8 cellular contexts compared by ENCODE assay signal in genomic region chr22:31947296-31947695, GRCh38. TPM values are rescaled to one million over a fixed set of nuclear protein-coding genes. Genes with fewer than 3 reads are reported as not detected.
DNase-seq lines count a peak whose midpoint lies in the region; ATAC-seq and TF ChIP-seq lines count a peak whose summit lies in the region.

No MANE protein-coding gene starts in this region.

- TF ChIP-seq CTCF in HFF-Myc (IDR thresholded peaks at IDR 0.05; ENCODE audit: low read depth, low read length, missing control alignments) (peak; percentile 28), endothelial cell (IDR thresholded peaks at IDR 0.05; ENCODE audit: unreplicated experiment) (peak; percentile 33)

- peaks cover 21 to 36% (median 35%) of the 10 kb centered on the region in 3 donors for H3K4me1 Mint-ChIP-seq in T-cell
- H3K4me1 Mint-ChIP-seq in endothelial cell (ENCODE audit: unreplicated experiment): peaks cover 46% of the 10 kb centered on the region

- no peaks in the 10 kb centered on the region for H3K27me3 Mint-ChIP-seq in T-cell
- H3K27me3 Mint-ChIP-seq in endothelial cell (ENCODE audit: unreplicated experiment): peaks cover 3% of the 10 kb centered on the region

- peak overlapping the region; percentile 99; the same call in 1 of the 2 replicates for H3K4me3 ChIP-seq in HFF-Myc (replicated peaks; ENCODE audit: low read depth, low read length)

- POLR2A ChIA-PET in T-cell (lab: Charles Lee): interaction anchor here in 1 of 2 donors (0.6 kb wide), 1 partner anchor 53 kb away, joined by 5 read pairs; no protein-coding TSS in a partner anchor

- ATAC-seq in T-cell (replicated peaks in 1 of 4) (peak; percentile 28 to 54 (median 30)), GM18909 (IDR thresholded peaks at IDR 0.05; ENCODE audit: poor library complexity, unreplicated experiment) (no peak), GM21576 (IDR thresholded peaks at IDR 0.05; ENCODE audit: unreplicated experiment) (no peak), GM19351 (IDR thresholded peaks at IDR 0.05; ENCODE audit: unreplicated experiment) (no peak)

- DNase-seq in COR-L47 (lab: John Stamatoyannopoulos, UW) (peak; percentile 30), HFF-Myc (ENCODE audit: extremely low read depth, low read depth) (no peak), T-cell (peak in 18 of 34 experiments; percentile 14 to 47 (median 34)), endothelial cell (ENCODE audit: low spot score) (no peak), renal cortical epithelial cell (ENCODE audit: low read depth) (peak; percentile 46)

- CTCF ChIA-PET in T-cell (lab: Charles Lee): interaction anchor here in 1 of 2 donors (0.5 to 2.3 kb wide), 6 partner anchors 75 to 1869 kb away, joined by 3 to 17 read pairs (median 3); partner anchors contain the start of gene PISD

- H3K9me3 Mint-ChIP-seq in T-cell: no peaks in the 10 kb centered on the region
- H3K9me3 Mint-ChIP-seq in endothelial cell (ENCODE audit: unreplicated experiment): no peaks in the 10 kb centered on the region

- H3K27ac Mint-ChIP-seq in T-cell (peak overlapping the region; percentile 83 to 84), endothelial cell (ENCODE audit: unreplicated experiment) (no peak overlapping the region)

- H3K36me3 Mint-ChIP-seq in T-cell (peaks cover 3% of the 10 kb centered on the region), endothelial cell (ENCODE audit: low read depth, unreplicated experiment) (peaks cover 25% of the 10 kb centered on the region)

- H3K4me3 Mint-ChIP-seq in T-cell (peak overlapping the region in 1 of 3 donors; percentile 1), endothelial cell (ENCODE audit: unreplicated experiment) (peak overlapping the region; percentile 63)

RNA-seq across cellular contexts. Expression of gene YWHAH, which starts 3.0 kb away (rescaled TPM):
- 10 to 100 TPM; 17.7 to 49.5 (median 42.1) TPM for total RNA-seq in T-cell
- 285 TPM for total RNA-seq in endothelial cell (ENCODE audit: unreplicated experiment)
- total RNA-seq in renal cortical epithelial cell: 138 and 224 TPM in 2 replicates

Comparison
In these comparisons a context has a peak if more than half of its experiments do, and no peak if none do; other contexts are left out.
1. DNase-seq: peak in COR-L47 (single experiment), T-cell (18 of 34) and renal cortical epithelial cell (single experiment); none in HFF-Myc (single experiment) and endothelial cell (single experiment).
2. ATAC-seq: peak in T-cell (4 of 4); none in GM18909 (single experiment), GM21576 (single experiment) and GM19351 (single experiment).